Comparison of ENCODE assay signal across 18 cellular contexts in genomic region chr6:158639056-158639455, GRCh38. TPM values are rescaled to one million over a fixed set of nuclear protein-coding genes. Genes with fewer than 3 reads are reported as not detected.
DNase-seq lines count a peak whose midpoint lies in the region; ATAC-seq and TF ChIP-seq lines count a peak whose summit lies in the region.
"Had no signal": no experiment of that assay in that cellular context is flagged by ENCODE, and none has a peak within 500 bp of the region (broad histone marks: within the 10 kb centered on the region; RNA-seq: fewer than 3 reads in every experiment).

No MANE protein-coding gene starts in this region.

- H3K4me1 ChIP-seq in GM23248 (ENCODE audit: insufficient read depth) (peaks cover 36% of the 10 kb centered on the region), mesendoderm (ENCODE audit: control insufficient read depth, low read depth, low read length) (no peaks in the 10 kb centered on the region)

- H3K18ac ChIP-seq in mesendoderm (ENCODE audit: low read length): no peak overlapping the region

- H4K5ac ChIP-seq in mesendoderm (ENCODE audit: low read length): no peak overlapping the region

- no peak overlapping the region for H2BK5ac ChIP-seq in mesendoderm (ENCODE audit: low read length)

- no peaks in the 10 kb centered on the region for H3K9me3 ChIP-seq in GM23248 (ENCODE audit: low read depth)
- H3K9me3 ChIP-seq: BLaER1, transverse colon had no signal

- H3K79me2 ChIP-seq in GM23248 (ENCODE audit: insufficient read depth): peaks cover 95% of the 10 kb centered on the region
- peaks cover 10% of the 10 kb centered on the region for H3K79me2 ChIP-seq in mesendoderm (ENCODE audit: control insufficient read depth, insufficient read depth, low read length)

- no peak overlapping the region for H3K4me3 ChIP-seq in GM23248
- H3K4me3 ChIP-seq in lower leg skin (ENCODE audit: low read depth, poor library complexity, severe bottlenecking): no peak overlapping the region
- no peak overlapping the region for H3K4me3 ChIP-seq in mesendoderm (ENCODE audit: low read length)
- H3K4me3 ChIP-seq: BLaER1, skin epidermis, transverse colon had no signal

- no peak overlapping the region for H3K56ac ChIP-seq in mesendoderm (ENCODE audit: low read length)

- H3K4me3 Mint-ChIP-seq in T-helper 1 cell treated with Interleukin-12 subunit alpha and Interleukin-12 subunit beta and Interleukin-4 antibody, amounts not matched to agents 30 μg/mL and 1 μg/mL, for 36 hours: no peak overlapping the region
- H3K4me3 Mint-ChIP-seq in activated naive CD8-positive, alpha-beta T cell treated with anti-CD3 and anti-CD28 coated beads, Interleukin-2, amount 50 U/mL, for 24 hours: no peak overlapping the region
- peak overlapping the region; percentile 33 for H3K4me3 Mint-ChIP-seq in neural crest cell
- H3K4me3 Mint-ChIP-seq: HFFc6 had no signal

- H3K27me3 Mint-ChIP-seq in T-helper 1 cell treated with Interleukin-12 subunit alpha and Interleukin-12 subunit beta and Interleukin-4 antibody, amounts not matched to agents 30 μg/mL and 1 μg/mL, for 36 hours (ENCODE audit: low read depth): no peaks in the 10 kb centered on the region
- H3K27me3 Mint-ChIP-seq in activated naive CD8-positive, alpha-beta T cell treated with anti-CD3 and anti-CD28 coated beads, Interleukin-2, amount 50 U/mL, for 24 hours: no peaks in the 10 kb centered on the region
- no peaks in the 10 kb centered on the region for H3K27me3 Mint-ChIP-seq in neural crest cell (ENCODE audit: low read depth)

- H4K20me1 ChIP-seq in GM23248 (ENCODE audit: insufficient read depth): peaks cover 4% of the 10 kb centered on the region; the same call in 1 of the 2 replicates

- no peak overlapping the region for H4K8ac ChIP-seq in mesendoderm (ENCODE audit: low read depth, low read length)

- no peak for DNase-seq in T-helper 1 cell
- no peak for DNase-seq in GM23248
- no peak for DNase-seq in activated naive CD8-positive, alpha-beta T cell treated with anti-CD3 and anti-CD28 coated beads, Interleukin-2, amount 50 U/mL, for 24 hours
- no peak for DNase-seq in neural crest cell (ENCODE audit: low read depth, low spot score)
- DNase-seq in NCI-H2029 (lab: John Stamatoyannopoulos, UW): no peak
- no peak for DNase-seq in lower leg skin (ENCODE audit: low spot score in 2 of 2)
- DNase-seq in mesendoderm: no peak
- DNase-seq: activated CD4-positive, alpha-beta T cell treated with anti-CD3 and anti-CD28 coated beads for 48 hours; HFFc6; NCI-H1694 treated with DMSO at 0.1 percent for 48 hours; NCI-H446; stimulated activated CD4-positive, alpha-beta T cell treated with anti-CD3 and anti-CD28 coated beads, Interleukin-4, amount 100 ng/mL, for 4 hours; T1000; transverse colon had no signal

- H3K36me3 Mint-ChIP-seq in T-helper 1 cell treated with Interleukin-12 subunit alpha and Interleukin-12 subunit beta and Interleukin-4 antibody, amounts not matched to agents 30 μg/mL and 1 μg/mL, for 36 hours (ENCODE audit: low read depth): peaks cover 64% of the 10 kb centered on the region
- peaks cover 68% of the 10 kb centered on the region for H3K36me3 Mint-ChIP-seq in activated naive CD8-positive, alpha-beta T cell treated with anti-CD3 and anti-CD28 coated beads, Interleukin-2, amount 50 U/mL, for 24 hours (ENCODE audit: low read depth)
- H3K36me3 Mint-ChIP-seq in neural crest cell (ENCODE audit: low read depth): peaks cover 12% of the 10 kb centered on the region

- no peak overlapping the region for H2AFZ ChIP-seq in GM23248

- no peaks in the 10 kb centered on the region for H3K9me2 ChIP-seq in GM23248 (ENCODE audit: insufficient read depth)

- no peak overlapping the region for H3K23ac ChIP-seq in mesendoderm (ENCODE audit: low read length)

- H3K27me3 ChIP-seq in GM23248 (replicated peaks; ENCODE audit: insufficient read depth) (no peaks in the 10 kb centered on the region), mesendoderm (ENCODE audit: insufficient read depth, low read length, poor library complexity) (no peaks in the 10 kb centered on the region)
- H3K27me3 ChIP-seq: BLaER1, transverse colon had no signal

- H3F3A ChIP-seq in GM23248 (ENCODE audit: insufficient read depth): peaks cover 42% of the 10 kb centered on the region

- H2BK15ac ChIP-seq in mesendoderm (replicated peaks; ENCODE audit: low read depth): no peak overlapping the region

- H3K27ac Mint-ChIP-seq in T-helper 1 cell treated with Interleukin-12 subunit alpha and Interleukin-12 subunit beta and Interleukin-4 antibody, amounts not matched to agents 30 μg/mL and 1 μg/mL, for 36 hours: peak overlapping the region; percentile 7
- H3K27ac Mint-ChIP-seq in activated naive CD8-positive, alpha-beta T cell treated with anti-CD3 and anti-CD28 coated beads, Interleukin-2, amount 50 U/mL, for 24 hours: peak overlapping the region; percentile 63
- H3K27ac Mint-ChIP-seq in neural crest cell (ENCODE audit: unreplicated experiment): no peak overlapping the region

- H3K4me2 ChIP-seq in GM23248 (ENCODE audit: unreplicated experiment): no peak overlapping the region
- no peak overlapping the region for H3K4me2 ChIP-seq in mesendoderm (ENCODE audit: low read length)
- H3K4me2 ChIP-seq: BLaER1 had no signal

- no peak overlapping the region for H2AK5ac ChIP-seq in mesendoderm (ENCODE audit: low read length)

- no peak for TF ChIP-seq POLR2A in lower leg skin (IDR thresholded peaks at IDR 0.05)

- intact Hi-C loops in lower leg skin (cut with DNase I; ENCODE audit: low total_unique reads): no loop called here

- 87 to 90% methylated on average over 5 of the region's 5 CpGs for WGBS in GM23248 (ENCODE audit: low coverage in 1 of 2, low lambda C conversion rate in 2 of 2, missing lambda C conversion rate in 2 of 2), 2 experiments
- WGBS in lower leg skin, 2 donors: 90 to 93% methylated on average over 5 of the region's 5 CpGs
- WGBS in mesendoderm (ENCODE audit: extremely low coverage, insufficient coverage, low lambda C conversion rate): no CpG with 5 or more reads among the region's 5 CpGs

- peaks cover 16% of the 10 kb centered on the region for H3K79me1 ChIP-seq in mesendoderm (ENCODE audit: low read length)

- H3K4me1 Mint-ChIP-seq in T-helper 1 cell treated with Interleukin-12 subunit alpha and Interleukin-12 subunit beta and Interleukin-4 antibody, amounts not matched to agents 30 μg/mL and 1 μg/mL, for 36 hours (ENCODE audit: low read depth): peaks cover 64% of the 10 kb centered on the region
- H3K4me1 Mint-ChIP-seq in activated naive CD8-positive, alpha-beta T cell treated with anti-CD3 and anti-CD28 coated beads, Interleukin-2, amount 50 U/mL, for 24 hours: peaks cover 75% of the 10 kb centered on the region
- H3K4me1 Mint-ChIP-seq in neural crest cell: peaks cover 40% of the 10 kb centered on the region

- no peak for ATAC-seq in activated naive CD8-positive, alpha-beta T cell treated with anti-CD3 and anti-CD28 coated beads, Interleukin-2, amount 50 U/mL, for 24 hours

- H3K9ac ChIP-seq in GM23248: no peak overlapping the region
- H3K9ac ChIP-seq in mesendoderm (ENCODE audit: low read length): no peak overlapping the region
- H3K9ac ChIP-seq: BLaER1 had no signal

- in situ Hi-C loops in GM23248 (cut with MboI): no loop called here

- no peak overlapping the region for H2BK120ac ChIP-seq in mesendoderm (ENCODE audit: low read depth, low read length)

- no peak overlapping the region for H3K4ac ChIP-seq in mesendoderm (ENCODE audit: low read depth, low read length)

- H3K27ac ChIP-seq in GM23248 (0 out of 2 replicates have a peak overlapping the region, but pooled peaks have one; percentile 17), mesendoderm (ENCODE audit: low read depth, low read length) (no peak overlapping the region)
- H3K27ac ChIP-seq: 22Rv1, BLaER1, skin epidermis, transverse colon had no signal

- no peak for TF ChIP-seq CTCF in neural crest cell (conservative IDR thresholded peaks at IDR 0.05)
- TF ChIP-seq CTCF in lower leg skin (IDR thresholded peaks at IDR 0.05): no peak

- H3K9me3 Mint-ChIP-seq in T-helper 1 cell treated with Interleukin-12 subunit alpha and Interleukin-12 subunit beta and Interleukin-4 antibody, amounts not matched to agents 30 μg/mL and 1 μg/mL, for 36 hours: no peaks in the 10 kb centered on the region
- no peaks in the 10 kb centered on the region for H3K9me3 Mint-ChIP-seq in activated naive CD8-positive, alpha-beta T cell treated with anti-CD3 and anti-CD28 coated beads, Interleukin-2, amount 50 U/mL, for 24 hours
- H3K9me3 Mint-ChIP-seq in neural crest cell: no peaks in the 10 kb centered on the region
- H3K9me3 Mint-ChIP-seq: HFFc6 had no signal

- H3K36me3 ChIP-seq in GM23248 (ENCODE audit: low read depth) (peaks cover 38% of the 10 kb centered on the region), mesendoderm (ENCODE audit: control insufficient read depth, insufficient read depth, low read length) (no peaks in the 10 kb centered on the region)

RNA-seq across cellular contexts. Expression of gene DYNLT1, which starts 5.5 kb away (rescaled TPM):
- 79.7 and 86.4 TPM in 2 replicates for total RNA-seq in GM23248 (2014; rRNA removed; shearing (Covaris generic))
- 368 TPM in 2 replicates for polyA plus RNA-seq in GM23248 (2016; fragmentation: Nextera tagmentation; extraction: Ambion mirVana)
- 117 and 118 TPM in 2 replicates for total RNA-seq in neural crest cell
- total RNA-seq in lower leg skin: 10 to 100 TPM; 27.0 to 48.6 (median 36.3) TPM
- polyA plus RNA-seq in mesendoderm (2013, experiment 1 of 2): 123 TPM
- 121 TPM for polyA plus RNA-seq in mesendoderm (2013, experiment 2 of 2)

RNA-seq across cellular contexts. Expression of gene SYTL3, which starts 10.8 kb away (rescaled TPM):
- 2.1 and 11.8 TPM in 2 replicates for total RNA-seq in GM23248 (2014; rRNA removed; shearing (Covaris generic))
- 2.3 and 3.8 TPM in 2 replicates for polyA plus RNA-seq in GM23248 (2016; fragmentation: Nextera tagmentation; extraction: Ambion mirVana)
- 0.20 and 0.28 TPM in 2 replicates for total RNA-seq in neural crest cell
- 1 to 10 TPM; 1.8 to 5.7 (median 2.9) TPM for total RNA-seq in lower leg skin
- polyA plus RNA-seq in mesendoderm (2013, experiment 1 of 2): 0.25 TPM
- polyA plus RNA-seq in mesendoderm (2013, experiment 2 of 2): 0.17 TPM
